Comparison of ENCODE assay signal across 1 cellular context in genomic region chr2:23360571-23361125, GRCh38.
A peak's percentile ranks its signal among the peaks of the same experiment; 100 is the strongest.
TF ChIP-seq lines count a peak whose summit lies in the region.

No MANE protein-coding gene starts in this region.

TF ChIP-seq in H1, 55 proteins besides CTCF, POLR2A, EP300 and RAD21:
- TF ChIP-seq USF2 (IDR thresholded peaks at IDR 0.05; ENCODE audit: low read length) (peak; percentile 58), SP4 (IDR thresholded peaks at IDR 0.05; ENCODE audit: low read length) (no peak), CTBP2 (IDR thresholded peaks at IDR 0.05; ENCODE audit: borderline replicate concordance, insufficient read depth, insufficient read length, low read length) (no peak), CREB1 (IDR thresholded peaks at IDR 0.05) (no peak; the same call in 1 of the 2 replicates), E2F6 (IDR thresholded peaks at IDR 0.05) (peak; percentile 92), YY1 (IDR thresholded peaks at IDR 0.05; ENCODE audit: low read depth, low read length) (no peak), JUND (IDR thresholded peaks at IDR 0.05; ENCODE audit: low read length) (no peak), CHD7 (IDR thresholded peaks at IDR 0.05; ENCODE audit: insufficient replicate concordance, low read length) (no peak), GABPA (IDR thresholded peaks at IDR 0.05; ENCODE audit: borderline replicate concordance, insufficient read depth, low read length) (no peak), SP1 (IDR thresholded peaks at IDR 0.05; ENCODE audit: low read depth, low read length) (no peak), CBX5 (IDR thresholded peaks at IDR 0.05; ENCODE audit: low read depth, low read length) (no peak), ASH2L (IDR thresholded peaks at IDR 0.05; ENCODE audit: low read length) (no peak), CEBPB (IDR thresholded peaks at IDR 0.05; ENCODE audit: low read depth, low read length) (peak; percentile 39; the same call in 1 of the 2 replicates), GTF2F1 (IDR thresholded peaks at IDR 0.05; ENCODE audit: borderline replicate concordance, low read depth, low read length) (no peak), KDM4A (IDR thresholded peaks at IDR 0.05; ENCODE audit: low read depth, low read length, severe bottlenecking) (no peak), HDAC6 (IDR thresholded peaks at IDR 0.05; ENCODE audit: low read depth, low read length) (no peak), KDM5A (IDR thresholded peaks at IDR 0.05; ENCODE audit: low read length) (no peak), ATF2 (IDR thresholded peaks at IDR 0.05; ENCODE audit: low read length) (no peak), SIX5 (IDR thresholded peaks at IDR 0.05; ENCODE audit: low read depth, low read length) (no peak), FOSL1 (IDR thresholded peaks at IDR 0.05; ENCODE audit: insufficient read depth, low read depth, low read length) (no peak), TEAD4 (IDR thresholded peaks at IDR 0.05; ENCODE audit: low read depth, low read length) (no peak), ZNF274 (IDR thresholded peaks at IDR 0.05; ENCODE audit: borderline replicate concordance, extremely low read depth, low read length) (no peak), SRF (IDR thresholded peaks at IDR 0.05; ENCODE audit: low read depth, low read length) (no peak), NRF1 (IDR thresholded peaks at IDR 0.05; ENCODE audit: low read depth, low read length) (no peak), SAP30 (IDR thresholded peaks at IDR 0.05; ENCODE audit: insufficient read depth, insufficient replicate concordance, low read length) (no peak), TBP (IDR thresholded peaks at IDR 0.05; ENCODE audit: low read depth, low read length) (no peak), RFX5 (IDR thresholded peaks at IDR 0.05; ENCODE audit: borderline replicate concordance, low read depth, low read length) (no peak), CHD1 (IDR thresholded peaks at IDR 0.05; ENCODE audit: low read depth, low read length) (no peak), TAF7 (optimal IDR thresholded peaks at IDR 0.05; ENCODE audit: borderline replicate concordance, low read depth, low read length) (no peak), POU5F1 (IDR thresholded peaks at IDR 0.05; ENCODE audit: low read depth, low read length) (no peak), PHF8 (conservative IDR thresholded peaks at IDR 0.05; ENCODE audit: low read depth, low read length) (no peak), MAX (IDR thresholded peaks at IDR 0.05) (peak; percentile 98), MAFK (IDR thresholded peaks at IDR 0.05; ENCODE audit: low read depth, low read length) (no peak), RNF2 (IDR thresholded peaks at IDR 0.05; ENCODE audit: borderline replicate concordance, low read depth, low read length, missing control alignments, poor library complexity, severe bottlenecking) (no peak), BRCA1 (IDR thresholded peaks at IDR 0.05; ENCODE audit: low read depth, low read length) (no peak)
TF ChIP-seq in H1: peak in this region for 4.
